18 cellular contexts compared by ENCODE assay signal in genomic region chr3:12904951-12905315, GRCh38.
A peak's percentile ranks its signal among the peaks of the same experiment; 100 is the strongest.
DNase-seq lines count a peak whose midpoint lies in the region; ATAC-seq, FAIRE-seq and TF ChIP-seq lines count a peak whose summit lies in the region.
"Had no signal": no experiment of that assay in that cellular context is flagged by ENCODE, and none has a peak within 500 bp of the region (broad histone marks: within the 10 kb centered on the region; RNA-seq: fewer than 3 reads in every experiment).

No MANE protein-coding gene starts in this region.

- H3K27ac ChIP-seq in HEK293 (ENCODE audit: extremely low read depth, low read depth, low read length), result no peak overlapping the region
- peak overlapping the region; percentile 29 for H3K27ac ChIP-seq in cingulate gyrus (ENCODE audit: low read depth, low read length)
- H3K27ac ChIP-seq in gastrocnemius medialis, result peak overlapping the region; percentile 29 to 62 (median 55)
- H3K27ac ChIP-seq: Peyer's patch had no signal

- H3K9me3 Mint-ChIP-seq in immature natural killer cell, result no peaks in the 10 kb centered on the region
- no peaks in the 10 kb centered on the region for H3K9me3 Mint-ChIP-seq in activated CD4-positive, alpha-beta T cell treated with anti-CD3 and anti-CD28 coated beads, Interleukin-2, amount 10 ng/mL, durations not matched to agents 24 days and 14 days
- H3K9me3 Mint-ChIP-seq: CD8-positive, alpha-beta memory T cell had no signal

- H3K4me3 ChIP-seq in HEK293 (ENCODE audit: low read depth, low read length) (no peak overlapping the region), gastrocnemius medialis (no peak overlapping the region)
- H3K4me3 ChIP-seq: Peyer's patch had no signal

- intact Hi-C loops in gastrocnemius medialis (cut with DNase I; ENCODE audit: low total_unique reads), result no loop called here
- intact Hi-C loops in activated CD4-positive, alpha-beta T cell treated with anti-CD3 and anti-CD28 coated beads, Interleukin-2, amount 10 ng/mL, durations not matched to agents 24 days and 14 days (cut with micrococcal nuclease), result no loop called here

- H3K9me3 ChIP-seq in HEK293 (ENCODE audit: control insufficient read depth, insufficient read depth, low read depth, low read length), result no peaks in the 10 kb centered on the region
- no peaks in the 10 kb centered on the region for H3K9me3 ChIP-seq in gastrocnemius medialis
- H3K9me3 ChIP-seq: BE2C, Peyer's patch had no signal

- no peak for FAIRE-seq in GM19239 (lab: Jason Lieb, UNC)
- FAIRE-seq: H54 had no signal

- DNase-seq in immature natural killer cell, result no peak
- peak in 1 of 2 donors; percentile 42 for DNase-seq in gastrocnemius medialis
- DNase-seq in activated CD4-positive, alpha-beta T cell treated with anti-CD3 and anti-CD28 coated beads, Interleukin-2, amount 10 ng/mL, durations not matched to agents 24 days and 14 days, result no peak
- DNase-seq in DMS79 treated with DMSO at 0.1 percent for 48 hours (lab: John Stamatoyannopoulos, UW), result no peak
- no peak for DNase-seq in GM19239 (ENCODE audit: insufficient read length, low spot score)
- DNase-seq: ACHN; BE2C; CD8-positive, alpha-beta memory T cell; DMS 273 treated with DMSO at 0.1 percent for 48 hours; EL; NCI-H1930; NCI-H510A; Peyer's patch; SHP77 treated with DMSO at 0.1 percent for 48 hours had no signal

- H3K27me3 Mint-ChIP-seq in immature natural killer cell (ENCODE audit: low read depth in 3 of 3), result peaks cover 5 to 19% (median 10%) of the 10 kb centered on the region in 3 donors
- no peaks in the 10 kb centered on the region for H3K27me3 Mint-ChIP-seq in activated CD4-positive, alpha-beta T cell treated with anti-CD3 and anti-CD28 coated beads, Interleukin-2, amount 10 ng/mL, durations not matched to agents 24 days and 14 days
- H3K27me3 Mint-ChIP-seq: CD8-positive, alpha-beta memory T cell had no signal

- CTCF ChIA-PET in HEK293 (lab: Yijun Ruan, JAX), result interaction anchor here (0.7 kb wide), 1 partner anchor 70 kb away, joined by 3 read pairs; no protein-coding TSS in a partner anchor

- POLR2A ChIA-PET in HEK293 (lab: Yijun Ruan, JAX), result no interaction called here

- H3K4me3 Mint-ChIP-seq in immature natural killer cell, result peak overlapping the region in 2 of 5 donors; percentile 20 to 61
- no peak overlapping the region for H3K4me3 Mint-ChIP-seq in activated CD4-positive, alpha-beta T cell treated with anti-CD3 and anti-CD28 coated beads, Interleukin-2, amount 10 ng/mL, durations not matched to agents 24 days and 14 days
- H3K4me3 Mint-ChIP-seq: CD8-positive, alpha-beta memory T cell had no signal

- TF ChIP-seq CTCF in HEK293 (tag by site-specific recombination; IDR thresholded peaks at IDR 0.05) (no peak), gastrocnemius medialis (IDR thresholded peaks at IDR 0.05 in 4 of 5, conservative IDR thresholded peaks at IDR 0.05 in 1 of 5) (no peak)

- peaks cover 0 to 72% of the 10 kb centered on the region in 2 experiments; a peak in 2 of 3 replicates for H3K36me3 ChIP-seq in HEK293 (ENCODE audit: control insufficient read depth in 2 of 2, insufficient read depth in 1 of 2, low read length in 2 of 2)
- peaks cover 0 to 38% of the 10 kb centered on the region in 2 donors for H3K36me3 ChIP-seq in gastrocnemius medialis

- H3K4me1 ChIP-seq in HEK293 (ENCODE audit: control insufficient read depth, insufficient read depth, low read length) (no peaks in the 10 kb centered on the region), gastrocnemius medialis (peaks cover 17 to 23% of the 10 kb centered on the region in 2 donors)
- H3K4me1 ChIP-seq: BE2C, Peyer's patch had no signal

- peak overlapping the region in 4 of 6 donors; percentile 10 to 87 (median 39) for H3K27ac Mint-ChIP-seq in immature natural killer cell
- H3K27ac Mint-ChIP-seq in activated CD4-positive, alpha-beta T cell treated with anti-CD3 and anti-CD28 coated beads, Interleukin-2, amount 10 ng/mL, durations not matched to agents 24 days and 14 days, result no peak overlapping the region

- in situ Hi-C loops in gastrocnemius medialis (cut with MboI; ENCODE audit: low sequenced_read_pairs in 4 of 4), result no loop called here

- H3K27me3 ChIP-seq in gastrocnemius medialis, result no peaks in the 10 kb centered on the region
- H3K27me3 ChIP-seq: BE2C, Peyer's patch had no signal

- ATAC-seq in gastrocnemius medialis (peak; percentile 71 to 78), HG03442 (IDR thresholded peaks at IDR 0.05; ENCODE audit: unreplicated experiment) (no peak)

- no peak for TF ChIP-seq POLR2A in gastrocnemius medialis (IDR thresholded peaks at IDR 0.05)

- H3K36me3 Mint-ChIP-seq in immature natural killer cell, result peaks cover 11 to 24% (median 13%) of the 10 kb centered on the region in 3 donors
- H3K36me3 Mint-ChIP-seq in activated CD4-positive, alpha-beta T cell treated with anti-CD3 and anti-CD28 coated beads, Interleukin-2, amount 10 ng/mL, durations not matched to agents 24 days and 14 days (ENCODE audit: low read depth), result peaks cover 25% of the 10 kb centered on the region

- peaks cover 33 to 52% of the 10 kb centered on the region in 2 donors for H3K4me1 Mint-ChIP-seq in immature natural killer cell
- H3K4me1 Mint-ChIP-seq in activated CD4-positive, alpha-beta T cell treated with anti-CD3 and anti-CD28 coated beads, Interleukin-2, amount 10 ng/mL, durations not matched to agents 24 days and 14 days, result no peaks in the 10 kb centered on the region

TF ChIP-seq in HEK293, 187 proteins besides CTCF, POLR2A, EP300 and RAD21:
- peak; percentile 76 for TF ChIP-seq EGR2 (tag by site-specific recombination; IDR thresholded peaks at IDR 0.05; ENCODE audit: low read depth)
- TF ChIP-seq ZNF776 (tag by site-specific recombination; IDR thresholded peaks at IDR 0.05; ENCODE audit: borderline replicate concordance), result no peak
- TF ChIP-seq ZFHX2 (tag by site-specific recombination; conservative IDR thresholded peaks at IDR 0.05), result peak; percentile 44; the same call in 1 of the 2 replicates
